Comparison of ENCODE assay signal across 1 cellular context in the genomic region with DNA sequence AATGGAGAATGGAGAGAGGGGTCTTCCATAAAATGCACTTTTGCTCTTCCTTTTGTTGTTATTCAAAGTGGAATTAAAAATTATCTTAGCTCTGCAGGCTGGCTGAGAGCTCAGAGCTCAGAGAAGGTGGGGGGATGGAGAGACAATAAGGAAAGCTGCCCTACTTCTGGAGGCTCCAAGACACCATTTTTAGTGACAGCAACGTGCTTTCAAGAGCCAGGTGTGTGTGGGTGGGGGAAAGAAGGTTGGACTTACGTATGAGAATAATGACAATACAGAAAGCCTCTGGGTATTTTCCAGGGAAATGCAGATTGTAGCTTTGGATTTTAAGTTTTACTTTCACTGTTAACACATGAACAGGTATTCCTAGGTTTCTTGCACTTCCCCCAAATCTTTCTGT.
TF ChIP-seq lines count a peak whose summit lies in the region.

No MANE protein-coding gene starts in this region.

TF ChIP-seq in GM23338, 12 proteins besides CTCF, POLR2A, EP300 and RAD21 (continued from another document):
- TF ChIP-seq, protein P1, sequence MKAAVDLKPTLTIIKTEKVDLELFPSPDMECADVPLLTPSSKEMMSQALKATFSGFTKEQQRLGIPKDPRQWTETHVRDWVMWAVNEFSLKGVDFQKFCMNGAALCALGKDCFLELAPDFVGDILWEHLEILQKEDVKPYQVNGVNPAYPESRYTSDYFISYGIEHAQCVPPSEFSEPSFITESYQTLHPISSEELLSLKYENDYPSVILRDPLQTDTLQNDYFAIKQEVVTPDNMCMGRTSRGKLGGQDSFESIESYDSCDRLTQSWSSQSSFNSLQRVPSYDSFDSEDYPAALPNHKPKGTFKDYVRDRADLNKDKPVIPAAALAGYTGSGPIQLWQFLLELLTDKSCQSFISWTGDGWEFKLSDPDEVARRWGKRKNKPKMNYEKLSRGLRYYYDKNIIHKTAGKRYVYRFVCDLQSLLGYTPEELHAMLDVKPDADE (IDR thresholded peaks at IDR 0.05), result no peak
- TF ChIP-seq, protein P2, sequence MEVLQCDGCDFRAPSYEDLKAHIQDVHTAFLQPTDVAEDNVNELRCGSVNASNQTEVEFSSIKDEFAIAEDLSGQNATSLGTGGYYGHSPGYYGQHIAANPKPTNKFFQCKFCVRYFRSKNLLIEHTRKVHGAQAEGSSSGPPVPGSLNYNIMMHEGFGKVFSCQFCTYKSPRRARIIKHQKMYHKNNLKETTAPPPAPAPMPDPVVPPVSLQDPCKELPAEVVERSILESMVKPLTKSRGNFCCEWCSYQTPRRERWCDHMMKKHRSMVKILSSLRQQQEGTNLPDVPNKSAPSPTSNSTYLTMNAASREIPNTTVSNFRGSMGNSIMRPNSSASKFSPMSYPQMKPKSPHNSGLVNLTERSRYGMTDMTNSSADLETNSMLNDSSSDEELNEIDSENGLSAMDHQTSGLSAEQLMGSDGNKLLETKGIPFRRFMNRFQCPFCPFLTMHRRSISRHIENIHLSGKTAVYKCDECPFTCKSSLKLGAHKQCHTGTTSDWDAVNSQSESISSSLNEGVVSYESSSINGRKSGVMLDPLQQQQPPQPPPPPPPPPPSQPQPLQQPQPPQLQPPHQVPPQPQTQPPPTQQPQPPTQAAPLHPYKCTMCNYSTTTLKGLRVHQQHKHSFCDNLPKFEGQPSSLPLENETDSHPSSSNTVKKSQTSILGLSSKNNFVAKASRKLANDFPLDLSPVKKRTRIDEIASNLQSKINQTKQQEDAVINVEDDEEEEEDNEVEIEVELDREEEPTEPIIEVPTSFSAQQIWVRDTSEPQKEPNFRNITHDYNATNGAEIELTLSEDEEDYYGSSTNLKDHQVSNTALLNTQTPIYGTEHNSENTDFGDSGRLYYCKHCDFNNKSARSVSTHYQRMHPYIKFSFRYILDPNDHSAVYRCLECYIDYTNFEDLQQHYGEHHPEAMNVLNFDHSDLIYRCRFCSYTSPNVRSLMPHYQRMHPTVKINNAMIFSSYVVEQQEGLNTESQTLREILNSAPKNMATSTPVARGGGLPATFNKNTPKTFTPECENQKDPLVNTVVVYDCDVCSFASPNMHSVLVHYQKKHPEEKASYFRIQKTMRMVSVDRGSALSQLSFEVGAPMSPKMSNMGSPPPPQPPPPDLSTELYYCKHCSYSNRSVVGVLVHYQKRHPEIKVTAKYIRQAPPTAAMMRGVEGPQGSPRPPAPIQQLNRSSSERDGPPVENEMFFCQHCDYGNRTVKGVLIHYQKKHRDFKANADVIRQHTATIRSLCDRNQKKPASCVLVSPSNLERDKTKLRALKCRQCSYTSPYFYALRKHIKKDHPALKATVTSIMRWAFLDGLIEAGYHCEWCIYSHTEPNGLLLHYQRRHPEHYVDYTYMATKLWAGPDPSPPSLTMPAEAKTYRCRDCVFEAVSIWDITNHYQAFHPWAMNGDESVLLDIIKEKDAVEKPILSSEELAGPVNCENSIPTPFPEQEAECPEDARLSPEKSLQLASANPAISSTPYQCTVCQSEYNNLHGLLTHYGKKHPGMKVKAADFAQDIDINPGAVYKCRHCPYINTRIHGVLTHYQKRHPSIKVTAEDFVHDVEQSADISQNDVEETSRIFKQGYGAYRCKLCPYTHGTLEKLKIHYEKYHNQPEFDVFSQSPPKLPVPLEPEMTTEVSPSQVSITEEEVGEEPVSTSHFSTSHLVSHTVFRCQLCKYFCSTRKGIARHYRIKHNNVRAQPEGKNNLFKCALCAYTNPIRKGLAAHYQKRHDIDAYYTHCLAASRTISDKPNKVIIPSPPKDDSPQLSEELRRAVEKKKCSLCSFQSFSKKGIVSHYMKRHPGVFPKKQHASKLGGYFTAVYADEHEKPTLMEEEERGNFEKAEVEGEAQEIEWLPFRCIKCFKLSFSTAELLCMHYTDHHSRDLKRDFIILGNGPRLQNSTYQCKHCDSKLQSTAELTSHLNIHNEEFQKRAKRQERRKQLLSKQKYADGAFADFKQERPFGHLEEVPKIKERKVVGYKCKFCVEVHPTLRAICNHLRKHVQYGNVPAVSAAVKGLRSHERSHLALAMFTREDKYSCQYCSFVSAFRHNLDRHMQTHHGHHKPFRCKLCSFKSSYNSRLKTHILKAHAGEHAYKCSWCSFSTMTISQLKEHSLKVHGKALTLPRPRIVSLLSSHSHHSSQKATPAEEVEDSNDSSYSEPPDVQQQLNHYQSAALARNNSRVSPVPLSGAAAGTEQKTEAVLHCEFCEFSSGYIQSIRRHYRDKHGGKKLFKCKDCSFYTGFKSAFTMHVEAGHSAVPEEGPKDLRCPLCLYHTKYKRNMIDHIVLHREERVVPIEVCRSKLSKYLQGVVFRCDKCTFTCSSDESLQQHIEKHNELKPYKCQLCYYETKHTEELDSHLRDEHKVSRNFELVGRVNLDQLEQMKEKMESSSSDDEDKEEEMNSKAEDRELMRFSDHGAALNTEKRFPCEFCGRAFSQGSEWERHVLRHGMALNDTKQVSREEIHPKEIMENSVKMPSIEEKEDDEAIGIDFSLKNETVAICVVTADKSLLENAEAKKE (CRISPR knock-in tag; IDR thresholded peaks at IDR 0.05), result no peak
- no peak for TF ChIP-seq EZH2phosphoT487 (IDR thresholded peaks at IDR 0.05; ENCODE audit: unreplicated experiment)
- TF ChIP-seq NANOG (IDR thresholded peaks at IDR 0.05; ENCODE audit: borderline replicate concordance), result no peak
- no peak for TF ChIP-seq STAT1 (IDR thresholded peaks at IDR 0.05; ENCODE audit: unreplicated experiment)
- no peak for TF ChIP-seq ZNF114 (CRISPR knock-in tag; IDR thresholded peaks at IDR 0.05)
- TF ChIP-seq, protein P3, sequence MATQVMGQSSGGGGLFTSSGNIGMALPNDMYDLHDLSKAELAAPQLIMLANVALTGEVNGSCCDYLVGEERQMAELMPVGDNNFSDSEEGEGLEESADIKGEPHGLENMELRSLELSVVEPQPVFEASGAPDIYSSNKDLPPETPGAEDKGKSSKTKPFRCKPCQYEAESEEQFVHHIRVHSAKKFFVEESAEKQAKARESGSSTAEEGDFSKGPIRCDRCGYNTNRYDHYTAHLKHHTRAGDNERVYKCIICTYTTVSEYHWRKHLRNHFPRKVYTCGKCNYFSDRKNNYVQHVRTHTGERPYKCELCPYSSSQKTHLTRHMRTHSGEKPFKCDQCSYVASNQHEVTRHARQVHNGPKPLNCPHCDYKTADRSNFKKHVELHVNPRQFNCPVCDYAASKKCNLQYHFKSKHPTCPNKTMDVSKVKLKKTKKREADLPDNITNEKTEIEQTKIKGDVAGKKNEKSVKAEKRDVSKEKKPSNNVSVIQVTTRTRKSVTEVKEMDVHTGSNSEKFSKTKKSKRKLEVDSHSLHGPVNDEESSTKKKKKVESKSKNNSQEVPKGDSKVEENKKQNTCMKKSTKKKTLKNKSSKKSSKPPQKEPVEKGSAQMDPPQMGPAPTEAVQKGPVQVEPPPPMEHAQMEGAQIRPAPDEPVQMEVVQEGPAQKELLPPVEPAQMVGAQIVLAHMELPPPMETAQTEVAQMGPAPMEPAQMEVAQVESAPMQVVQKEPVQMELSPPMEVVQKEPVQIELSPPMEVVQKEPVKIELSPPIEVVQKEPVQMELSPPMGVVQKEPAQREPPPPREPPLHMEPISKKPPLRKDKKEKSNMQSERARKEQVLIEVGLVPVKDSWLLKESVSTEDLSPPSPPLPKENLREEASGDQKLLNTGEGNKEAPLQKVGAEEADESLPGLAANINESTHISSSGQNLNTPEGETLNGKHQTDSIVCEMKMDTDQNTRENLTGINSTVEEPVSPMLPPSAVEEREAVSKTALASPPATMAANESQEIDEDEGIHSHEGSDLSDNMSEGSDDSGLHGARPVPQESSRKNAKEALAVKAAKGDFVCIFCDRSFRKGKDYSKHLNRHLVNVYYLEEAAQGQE (IDR thresholded peaks at IDR 0.05; ENCODE audit: unreplicated experiment), result no peak
- no peak for TF ChIP-seq ZNF331 (CRISPR knock-in tag; IDR thresholded peaks at IDR 0.05; ENCODE audit: low read depth)
- no peak for TF ChIP-seq CREB1 (CRISPR knock-in tag; IDR thresholded peaks at IDR 0.05; ENCODE audit: low read depth)
TF ChIP-seq in GM23338: peak in this region for 0.
